ENCODE assay signal across 7 cellular contexts in genomic region chr2:205675861-205676516, GRCh38. TPM values are rescaled to one million over a fixed set of nuclear protein-coding genes. Genes with fewer than 3 reads are reported as not detected.
DNase-seq lines count a peak whose midpoint lies in the region; ATAC-seq and TF ChIP-seq lines count a peak whose summit lies in the region.

No MANE protein-coding gene starts in this region.

- no peak overlapping the region for H4K8ac ChIP-seq in trophoblast cell (ENCODE audit: low read depth, low read length)

- H3K18ac ChIP-seq in trophoblast cell (ENCODE audit: low read length) = no peak overlapping the region

- no peak overlapping the region for H2BK5ac ChIP-seq in trophoblast cell (ENCODE audit: low read depth, low read length, poor library complexity)

- H3K79me1 ChIP-seq in trophoblast cell (ENCODE audit: low read length) = peaks cover 5% of the 10 kb centered on the region

- TF ChIP-seq CTCF in GM12875 (IDR thresholded peaks at IDR 0.05; ENCODE audit: borderline replicate concordance, insufficient read depth, low read depth, low read length) (peak; percentile 63), NB4 (IDR thresholded peaks at IDR 0.05; ENCODE audit: low read depth, low read length) (peak; percentile 75), fibroblast of the aortic adventitia (IDR thresholded peaks at IDR 0.05; ENCODE audit: insufficient read depth, low read length) (peak; percentile 82)

- peak overlapping the region; percentile 58 for H2BK12ac ChIP-seq in trophoblast cell (ENCODE audit: low read length)

- no peak overlapping the region for H3K23ac ChIP-seq in trophoblast cell (ENCODE audit: low read length)

- H3K4ac ChIP-seq in trophoblast cell (ENCODE audit: low read depth, low read length) = no peak overlapping the region

- H2AK5ac ChIP-seq in trophoblast cell (ENCODE audit: low read length) = peak overlapping the region; percentile 29

- H4K12ac ChIP-seq in trophoblast cell (ENCODE audit: low read depth, low read length) = no peak overlapping the region

- no peaks in the 10 kb centered on the region for H3K79me2 ChIP-seq in trophoblast cell (ENCODE audit: control insufficient read depth, insufficient read depth, low read length, poor library complexity)

- no peak for ATAC-seq in GM18873 (IDR thresholded peaks at IDR 0.05; ENCODE audit: low FRiP score, unreplicated experiment)

- H4K91ac ChIP-seq in trophoblast cell (ENCODE audit: low read depth, low read length) = no peak overlapping the region

- no peak overlapping the region for H3K14ac ChIP-seq in trophoblast cell (ENCODE audit: low read length)

- H3K4me1 ChIP-seq in trophoblast cell (ENCODE audit: control insufficient read depth in 1 of 2, insufficient read depth in 2 of 2, low read length in 2 of 2) = peaks cover 9 to 17% of the 10 kb centered on the region in 2 experiments

- H3K4me3 ChIP-seq in GM12875 (ENCODE audit: low read depth, low read length) = no peak overlapping the region
- H3K4me3 ChIP-seq in NB4 (ENCODE audit: low read depth, low read length) = no peak overlapping the region
- no peak overlapping the region for H3K4me3 ChIP-seq in fibroblast of the aortic adventitia (ENCODE audit: low read depth, low read length)
- no peak overlapping the region for H3K4me3 ChIP-seq in trophoblast cell (ENCODE audit: low read depth, low read length)

- H3K9ac ChIP-seq in trophoblast cell (ENCODE audit: low read length) = no peak overlapping the region

- no peak overlapping the region for H2AFZ ChIP-seq in trophoblast cell (ENCODE audit: insufficient read depth, low read length, poor library complexity)

- no peak overlapping the region for H2BK120ac ChIP-seq in trophoblast cell (ENCODE audit: insufficient read depth, low read length, poor library complexity)

- no peak overlapping the region for H3K4me2 ChIP-seq in trophoblast cell (ENCODE audit: low read length)

- no CpG with 5 or more reads among the region's 7 CpGs for WGBS in trophoblast cell (ENCODE audit: extremely low coverage, insufficient coverage, insufficient read length)

- DNase-seq in NB4 (ENCODE audit: low read depth) = peak; percentile 50
- peak; percentile 81 for DNase-seq in SK-N-DZ (ENCODE audit: low spot score)
- DNase-seq in fibroblast of the aortic adventitia (ENCODE audit: low read depth) = peak; percentile 89
- peak in 1 of 2 donors; percentile 65 for DNase-seq in trophoblast cell
- DNase-seq in GDM1 (lab: John Stamatoyannopoulos, UW) = no peak

- H3K9me3 ChIP-seq in trophoblast cell (ENCODE audit: insufficient read depth, low read depth, low read length) = no peaks in the 10 kb centered on the region

- no peak overlapping the region for H3K27ac ChIP-seq in trophoblast cell (ENCODE audit: low read depth, low read length)

- no peak for TF ChIP-seq POLR2A in NB4 (IDR thresholded peaks at IDR 0.05; ENCODE audit: extremely low read depth, insufficient read length)

- H3K36me3 ChIP-seq in trophoblast cell (ENCODE audit: control insufficient read depth in 1 of 2, insufficient read depth in 2 of 2, low read length in 2 of 2) = no peaks in the 10 kb centered on the region

- no peaks in the 10 kb centered on the region for H3K27me3 ChIP-seq in trophoblast cell (ENCODE audit: insufficient read depth, low read length)

RNA-seq across cellular contexts. Expression of gene NRP2, which starts 6.3 kb away (rescaled TPM):
- polyA plus RNA-seq in SK-N-DZ (2014; cell fraction: cytosol; rRNA removed) = 47.9 and 51.4 TPM in 2 replicates
- polyA plus RNA-seq in SK-N-DZ (2014; cell fraction: nucleus; rRNA removed) = 28.9 and 30.8 TPM in 2 replicates
- 11.2 and 12.6 TPM in 2 replicates for total RNA-seq in fibroblast of the aortic adventitia (ENCODE audit: low replicate concordance)
- 51.2 and 55.2 TPM in 2 replicates for polyA plus RNA-seq in trophoblast cell (2013)
